In the genomic region with DNA sequence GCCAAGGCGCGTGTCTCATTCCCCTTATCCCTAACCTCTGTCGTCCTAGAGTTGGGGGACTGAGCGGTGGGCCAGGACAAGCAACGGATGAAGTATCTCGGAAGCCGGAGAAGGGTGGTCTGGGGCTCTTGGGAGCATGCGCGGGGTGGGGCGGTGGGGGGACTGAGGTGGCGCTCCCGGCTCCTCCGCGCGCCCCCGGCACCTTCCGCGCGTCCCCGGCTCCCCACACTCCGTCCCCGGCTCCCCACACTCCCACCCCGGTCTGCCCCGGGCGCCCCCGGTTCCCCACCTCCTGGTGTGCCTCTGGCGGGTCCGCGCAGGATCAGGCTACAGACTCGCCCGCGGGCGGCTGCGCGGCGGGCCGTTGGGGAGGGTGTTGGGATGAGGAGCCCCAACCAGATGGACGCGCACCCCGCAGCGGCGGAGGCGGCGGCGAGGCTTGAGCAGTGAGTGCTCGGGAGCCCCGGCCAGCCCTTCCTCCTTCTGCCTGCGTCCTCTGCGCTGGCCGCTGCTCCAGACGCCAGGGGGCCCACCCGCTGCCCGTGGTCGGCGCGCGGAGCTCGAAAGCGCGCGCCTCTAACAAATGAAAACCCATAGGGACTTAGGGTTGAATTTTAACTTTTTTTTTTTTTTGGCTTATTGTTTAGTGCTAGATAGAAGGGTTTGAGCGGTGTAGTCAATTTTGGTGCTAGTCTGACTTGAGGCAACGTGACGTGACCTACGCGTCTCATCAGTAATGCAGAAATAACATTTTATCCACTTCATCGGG, we compare ENCODE assay signal across 9 cellular contexts. TPM values are rescaled to one million over a fixed set of nuclear protein-coding genes. Genes with fewer than 3 reads are reported as not detected.
DNase-seq lines count a peak whose midpoint lies in the region; ATAC-seq and TF ChIP-seq lines count a peak whose summit lies in the region.
"Had no signal": no experiment of that assay in that cellular context is flagged by ENCODE, and none has a peak within 500 bp of the region (broad histone marks: within the 10 kb centered on the region; RNA-seq: fewer than 3 reads in every experiment).

No MANE protein-coding gene starts in this region.

- CTCF ChIA-PET in activated CD4-positive, alpha-beta T cell treated with anti-CD3 and anti-CD28 coated beads for 36 hours (lab: Charles Lee): no interaction called here
- CTCF ChIA-PET in CD4-positive, alpha-beta T cell (lab: Charles Lee): no interaction called here

- TF ChIP-seq CTCF in OCI-LY3 (IDR thresholded peaks at IDR 0.05; ENCODE audit: low read depth, low read length) (no peak; the same call in 1 of the 2 replicates), nephron (IDR thresholded peaks at IDR 0.05; ENCODE audit: unreplicated experiment in 3 of 3) (peak; percentile 43 to 67 (median 50))
- no peak for TF ChIP-seq CTCF in CD4-positive, alpha-beta T cell (IDR thresholded peaks at IDR 0.05)

- no peak for TF ChIP-seq POLR2A in erythroblast (IDR thresholded peaks at IDR 0.05; ENCODE audit: low read length)

- H3K79me2 ChIP-seq in OCI-LY3 (ENCODE audit: low read length): no peaks in the 10 kb centered on the region

- no peaks in the 10 kb centered on the region for H3K9me3 ChIP-seq in OCI-LY3 (ENCODE audit: insufficient read depth, low read length)
- no peaks in the 10 kb centered on the region for H3K9me3 ChIP-seq in CD4-positive, alpha-beta T cell (ENCODE audit: control insufficient read depth, low read length)

- intact Hi-C loops in activated CD4-positive, alpha-beta T cell treated with anti-CD3 and anti-CD28 coated beads for 36 hours (cut with DNase I, micrococcal nuclease): loop anchor here in 1 of 2 experiments (10.0 kb wide), 1 partner anchor 291 kb away; no protein-coding TSS in a partner anchor
- intact Hi-C loops in CD4-positive, alpha-beta T cell (cut with DNase I, micrococcal nuclease): no loop called here

- H3K36me3 Mint-ChIP-seq in activated CD4-positive, alpha-beta T cell treated with anti-CD3 and anti-CD28 coated beads for 36 hours (ENCODE audit: low read depth): no peaks in the 10 kb centered on the region
- H3K36me3 Mint-ChIP-seq in nephron (ENCODE audit: low read depth): no peaks in the 10 kb centered on the region
- H3K36me3 Mint-ChIP-seq in CD4-positive, alpha-beta T cell (ENCODE audit: low read depth): no peaks in the 10 kb centered on the region

- H3K27ac Mint-ChIP-seq in activated CD4-positive, alpha-beta T cell treated with anti-CD3 and anti-CD28 coated beads for 36 hours: no peak overlapping the region
- H3K27ac Mint-ChIP-seq in nephron: no peak overlapping the region
- no peak overlapping the region for H3K27ac Mint-ChIP-seq in CD4-positive, alpha-beta T cell

- H3K4me3 Mint-ChIP-seq in activated CD4-positive, alpha-beta T cell treated with anti-CD3 and anti-CD28 coated beads for 36 hours: peak overlapping the region; percentile 32
- H3K4me3 Mint-ChIP-seq in nephron: peak overlapping the region; percentile 77 to 90 (median 81)
- no peak overlapping the region for H3K4me3 Mint-ChIP-seq in CD4-positive, alpha-beta T cell

- H3K27me3 Mint-ChIP-seq in activated CD4-positive, alpha-beta T cell treated with anti-CD3 and anti-CD28 coated beads for 36 hours: peaks cover 54% of the 10 kb centered on the region
- peaks cover 73% of the 10 kb centered on the region for H3K27me3 Mint-ChIP-seq in nephron (ENCODE audit: low read depth)
- peaks cover 74% of the 10 kb centered on the region for H3K27me3 Mint-ChIP-seq in CD4-positive, alpha-beta T cell

- peaks cover 35% of the 10 kb centered on the region for H3K27me3 ChIP-seq in OCI-LY3 (ENCODE audit: low read depth, low read length)
- peaks cover 61% of the 10 kb centered on the region for H3K27me3 ChIP-seq in CD4-positive, alpha-beta T cell (ENCODE audit: control insufficient read depth, insufficient read depth, low read length)

- POLR2A ChIA-PET in activated CD4-positive, alpha-beta T cell treated with anti-CD3 and anti-CD28 coated beads for 36 hours (lab: Charles Lee): no interaction called here
- POLR2A ChIA-PET in CD4-positive, alpha-beta T cell (lab: Charles Lee): no interaction called here

- ATAC-seq in activated CD4-positive, alpha-beta T cell treated with anti-CD3 and anti-CD28 coated beads for 36 hours: peak; percentile 47
- ATAC-seq in CD4-positive, alpha-beta T cell (ENCODE audit: poor library complexity): no peak

- H4K20me1 ChIP-seq in OCI-LY3 (ENCODE audit: insufficient read depth, low read length): no peaks in the 10 kb centered on the region

- H2AFZ ChIP-seq in OCI-LY3 (ENCODE audit: low read depth, low read length): no peak overlapping the region

- H3K9ac ChIP-seq in OCI-LY3 (ENCODE audit: low read length): peak overlapping the region; percentile 16; the same call in 1 of the 2 replicates

- no peak overlapping the region for H3K27ac ChIP-seq in OCI-LY3 (ENCODE audit: low read length)
- no peak overlapping the region for H3K27ac ChIP-seq in CD4-positive, alpha-beta T cell (ENCODE audit: low read depth, low read length)

- peak overlapping the region; percentile 73 for H3K4me3 ChIP-seq in OCI-LY3 (ENCODE audit: low read length)

- no peaks in the 10 kb centered on the region for H3K4me1 ChIP-seq in OCI-LY3 (ENCODE audit: low read length)

- H3K4me2 ChIP-seq in OCI-LY3 (ENCODE audit: low read length): peak overlapping the region; percentile 50

- DNase-seq in activated CD4-positive, alpha-beta T cell treated with anti-CD3 and anti-CD28 coated beads for 36 hours: peak; percentile 24
- DNase-seq in activated CD4-positive, alpha-beta T cell treated with anti-CD3 and anti-CD28 coated beads, Interleukin-2, amount 50 U/mL, for 1 hour: no peak
- DNase-seq in erythroblast (lab: John Stamatoyannopoulos, UW): peak; percentile 66 to 67
- DNase-seq in NCI-H187 (lab: John Stamatoyannopoulos, UW): no peak
- no peak for DNase-seq in CD4-positive, alpha-beta T cell
- DNase-seq in NCI-H146 (lab: John Stamatoyannopoulos, UW): no peak

- H3K36me3 ChIP-seq in OCI-LY3 (replicated peaks; ENCODE audit: low read depth, low read length): no peaks in the 10 kb centered on the region

- H3K9me3 Mint-ChIP-seq in activated CD4-positive, alpha-beta T cell treated with anti-CD3 and anti-CD28 coated beads for 36 hours (ENCODE audit: low read depth): peaks cover 2% of the 10 kb centered on the region
- peaks cover 5% of the 10 kb centered on the region for H3K9me3 Mint-ChIP-seq in nephron
- H3K9me3 Mint-ChIP-seq in CD4-positive, alpha-beta T cell: no peaks in the 10 kb centered on the region

- H3K4me1 Mint-ChIP-seq in activated CD4-positive, alpha-beta T cell treated with anti-CD3 and anti-CD28 coated beads for 36 hours: peaks cover 3% of the 10 kb centered on the region
- no peaks in the 10 kb centered on the region for H3K4me1 Mint-ChIP-seq in nephron
- no peaks in the 10 kb centered on the region for H3K4me1 Mint-ChIP-seq in CD4-positive, alpha-beta T cell (ENCODE audit: low read depth)

RNA-seq across cellular contexts. Expression of gene CRYM, which starts 5.6 kb away (rescaled TPM):
- total RNA-seq in activated CD4-positive, alpha-beta T cell treated with anti-CD3 and anti-CD28 coated beads for 36 hours: not detected
- not detected for total RNA-seq in CD4-positive, alpha-beta T cell

RNA-seq across cellular contexts. Expression of gene ANKS4B, which starts 50.2 kb away (rescaled TPM):
- total RNA-seq in activated CD4-positive, alpha-beta T cell treated with anti-CD3 and anti-CD28 coated beads for 36 hours: not detected
- total RNA-seq in CD4-positive, alpha-beta T cell: not detected
- total RNA-seq: subcutaneous adipose tissue had no signal

Comparison
In these comparisons a context has a peak if more than half of its experiments do, and no peak if none do; other contexts are left out.
1. DNase-seq: peak in activated CD4-positive, alpha-beta T cell treated with anti-CD3 and anti-CD28 coated beads for 36 hours (single experiment) and erythroblast (2 of 2); none in activated CD4-positive, alpha-beta T cell treated with anti-CD3 and anti-CD28 coated beads, Interleukin-2, amount 50 U/mL, for 1 hour (single experiment), NCI-H187 (0 of 2), CD4-positive, alpha-beta T cell (0 of 10) and NCI-H146 (single experiment).
2. CTCF ChIP-seq: peak in nephron (3 of 3); none in OCI-LY3 (single experiment) and CD4-positive, alpha-beta T cell (single experiment).